ENCODE assay signal across 26 cellular contexts in genomic region chr11:17563961-17564686, GRCh38. TPM values are rescaled to one million over a fixed set of nuclear protein-coding genes. Genes with fewer than 3 reads are reported as not detected.
DNase-seq lines count a peak whose midpoint lies in the region; ATAC-seq and TF ChIP-seq lines count a peak whose summit lies in the region.
"Had no signal": no experiment of that assay in that cellular context is flagged by ENCODE, and none has a peak within 500 bp of the region (broad histone marks: within the 10 kb centered on the region; RNA-seq: fewer than 3 reads in every experiment).

No MANE protein-coding gene starts in this region.

- H3K23ac ChIP-seq in mesenchymal stem cell (ENCODE audit: low read length in 2 of 2), result no peak overlapping the region

- intact Hi-C loops in cardiac septum (cut with DNase I), result no loop called here
- intact Hi-C loops in left cardiac atrium (cut with DNase I), result no loop called here
- intact Hi-C loops in colonic mucosa (cut with DNase I), result no loop called here

- H2AFZ ChIP-seq in mesenchymal stem cell (ENCODE audit: low read depth, low read length), result no peak overlapping the region
- H2AFZ ChIP-seq: GM23248 had no signal

- H2AK5ac ChIP-seq in mesenchymal stem cell (ENCODE audit: low read length, severe bottlenecking), result no peak overlapping the region

- no peak overlapping the region for H4K8ac ChIP-seq in mesenchymal stem cell (ENCODE audit: low read length)

- TF ChIP-seq CTCF in colonic mucosa (IDR thresholded peaks at IDR 0.05), result no peak
- TF ChIP-seq CTCF in type B pancreatic cell (conservative IDR thresholded peaks at IDR 0.05), result no peak

- no peak overlapping the region for H3K9ac ChIP-seq in colonic mucosa (ENCODE audit: low read depth in 2 of 2, low read length in 2 of 2)
- no peak overlapping the region for H3K9ac ChIP-seq in mesenchymal stem cell (ENCODE audit: low read length)
- H3K9ac ChIP-seq: BLaER1 treated with 17β-estradiol and CSF1 and Interleukin-3, amounts not matched to agents 10 nM and 100 nM; GM23248 had no signal

- no peak overlapping the region for H2BK120ac ChIP-seq in mesenchymal stem cell (ENCODE audit: low read depth, low read length)

- H2BK12ac ChIP-seq in mesenchymal stem cell (ENCODE audit: low read length in 2 of 2), result no peak overlapping the region

- no peaks in the 10 kb centered on the region for H3K36me3 Mint-ChIP-seq in type B pancreatic cell

- ATAC-seq in left cardiac atrium, result no peak
- ATAC-seq in HG03460 (IDR thresholded peaks at IDR 0.05; ENCODE audit: unreplicated experiment), result no peak

- H3K4me3 Mint-ChIP-seq in type B pancreatic cell, result no peak overlapping the region
- H3K4me3 Mint-ChIP-seq: CD4-positive, alpha-beta T cell had no signal

- no peak overlapping the region for H3K4me2 ChIP-seq in mesenchymal stem cell (ENCODE audit: low read length, poor library complexity, severe bottlenecking)
- H3K4me2 ChIP-seq: BLaER1 treated with 17β-estradiol and CSF1 and Interleukin-3, amounts not matched to agents 10 nM and 100 nM had no signal

- peaks cover 15% of the 10 kb centered on the region for H3K27me3 Mint-ChIP-seq in type B pancreatic cell

- no peak overlapping the region for H4K91ac ChIP-seq in mesenchymal stem cell (ENCODE audit: low read length)

- WGBS in mesenchymal stem cell, result 86% methylated on average over 4 of the region's 4 CpGs

- H3K4me1 ChIP-seq in colonic mucosa, result no peaks in the 10 kb centered on the region
- H3K4me1 ChIP-seq in mesenchymal stem cell (ENCODE audit: control insufficient read depth, insufficient read depth, low read depth, low read length), result no peaks in the 10 kb centered on the region

- no peak overlapping the region for H2BK5ac ChIP-seq in mesenchymal stem cell (ENCODE audit: low read depth, low read length, poor library complexity, severe bottlenecking)

- H3K27ac Mint-ChIP-seq in type B pancreatic cell, result no peak overlapping the region
- H3K27ac Mint-ChIP-seq: CD4-positive, alpha-beta T cell had no signal

- H3K9me3 ChIP-seq in colonic mucosa (no peaks in the 10 kb centered on the region), mesenchymal stem cell (ENCODE audit: control insufficient read depth, low read length) (no peaks in the 10 kb centered on the region)
- H3K9me3 ChIP-seq: BLaER1 treated with 17β-estradiol and CSF1 and Interleukin-3, amounts not matched to agents 10 nM and 100 nM had no signal

- no peak overlapping the region for H3K4ac ChIP-seq in mesenchymal stem cell (ENCODE audit: low read depth in 1 of 2, low read length in 2 of 2)

- no peak overlapping the region for H3K27ac ChIP-seq in colonic mucosa
- no peak overlapping the region for H3K27ac ChIP-seq in mesenchymal stem cell (ENCODE audit: low read length, poor library complexity, severe bottlenecking)
- H3K27ac ChIP-seq: BLaER1 treated with 17β-estradiol and CSF1 and Interleukin-3, amounts not matched to agents 10 nM and 100 nM; GM23248; RWPE1 had no signal

- peak; percentile 41 for DNase-seq in cardiac septum (ENCODE audit: low spot score)
- DNase-seq in left cardiac atrium, result no peak
- peak; percentile 14 for DNase-seq in colonic mucosa
- DNase-seq in mesenteric fat pad (ENCODE audit: low spot score), result peak; percentile 65
- DNase-seq in type B pancreatic cell (ENCODE audit: extremely low spot score, unreplicated experiment), result peak; percentile 32
- no peak for DNase-seq in iPS-NIHi11 (ENCODE audit: low spot score)
- no peak for DNase-seq in mesenchymal stem cell
- DNase-seq: CD4-positive, alpha-beta T cell; NCI-H1092; NCI-H1417 treated with DMSO at 0.1 percent for 48 hours; NCI-H1694 treated with DMSO at 0.1 percent for 48 hours; NCI-H2081; NCI-H2227 treated with DMSO at 0.1 percent for 48 hours; NCI-H526 treated with DMSO at 0.1 percent for 48 hours; SIG-M5 had no signal

- H3K36me3 ChIP-seq in colonic mucosa, result no peaks in the 10 kb centered on the region
- H3K36me3 ChIP-seq in mesenchymal stem cell (ENCODE audit: control insufficient read depth in 1 of 2, insufficient read depth in 2 of 2, low read depth in 1 of 2, low read length in 2 of 2), result no peaks in the 10 kb centered on the region
- H3K36me3 ChIP-seq: BLaER1 treated with 17β-estradiol and CSF1 and Interleukin-3, amounts not matched to agents 10 nM and 100 nM had no signal

- H3K27me3 ChIP-seq in colonic mucosa (no peaks in the 10 kb centered on the region), mesenchymal stem cell (ENCODE audit: control insufficient read depth in 1 of 2, insufficient read depth in 1 of 2, low read length in 2 of 2) (peaks cover 11 to 41% of the 10 kb centered on the region in 2 experiments)
- H3K27me3 ChIP-seq: BLaER1 treated with 17β-estradiol and CSF1 and Interleukin-3, amounts not matched to agents 10 nM and 100 nM had no signal

- peaks cover 5% of the 10 kb centered on the region for H3K4me1 Mint-ChIP-seq in type B pancreatic cell (ENCODE audit: unreplicated experiment)

- H3K14ac ChIP-seq in mesenchymal stem cell (ENCODE audit: low read length in 2 of 2), result no peak overlapping the region

- no peaks in the 10 kb centered on the region for H3K79me1 ChIP-seq in mesenchymal stem cell (replicated peaks; ENCODE audit: low read length, poor library complexity, severe bottlenecking)

- no peaks in the 10 kb centered on the region for H3K9me3 Mint-ChIP-seq in type B pancreatic cell
- H3K9me3 Mint-ChIP-seq: CD4-positive, alpha-beta T cell had no signal

- H3K18ac ChIP-seq in mesenchymal stem cell (ENCODE audit: low read depth in 1 of 2, low read length in 2 of 2), result no peak overlapping the region

- H3K4me3 ChIP-seq in colonic mucosa (no peak overlapping the region), mesenchymal stem cell (ENCODE audit: insufficient read depth in 1 of 2, low read depth in 1 of 2, low read length in 2 of 2) (no peak overlapping the region)
- H3K4me3 ChIP-seq: BLaER1 treated with 17β-estradiol and CSF1 and Interleukin-3, amounts not matched to agents 10 nM and 100 nM; GM23248 had no signal

- no peak overlapping the region for H2BK15ac ChIP-seq in mesenchymal stem cell (ENCODE audit: low read depth, poor library complexity, severe bottlenecking)

RNA-seq across cellular contexts. Expression of gene OTOG, which starts 17.1 kb away (rescaled TPM):
- total RNA-seq in cardiac septum, result not detected
- total RNA-seq in left cardiac atrium, result not detected
- total RNA-seq in colonic mucosa, result not detected
- not detected for total RNA-seq in mesenteric fat pad
- total RNA-seq in type B pancreatic cell (ENCODE audit: low replicate concordance), result 0.21 and 1.5 TPM in 2 replicates
- not detected for polyA plus RNA-seq in mesenchymal stem cell (2013, experiment 1 of 2)
- not detected for polyA plus RNA-seq in mesenchymal stem cell (2013, experiment 2 of 2)
- total RNA-seq: CD4-positive, alpha-beta T cell; Daoy; G401; GM23248; HepG2; HT1080; NCI-H460; OCI-LY7 had no signal
- polyA plus RNA-seq: AG04450, GM23248, HepG2 had no signal

RNA-seq across cellular contexts. Expression of gene USH1C, which starts 19.9 kb away (rescaled TPM):
- total RNA-seq in cardiac septum, result not detected
- total RNA-seq in left cardiac atrium, result under 1 TPM in 1 of 2 donors, not detected in 1; 0.88 TPM
- total RNA-seq in colonic mucosa, result 100 to 1,000 TPM; 143 to 161 TPM
- total RNA-seq in mesenteric fat pad, result 0.19 TPM
- 21.8 and 30.0 TPM in 2 replicates for total RNA-seq in type B pancreatic cell (ENCODE audit: low replicate concordance)
- not detected for polyA plus RNA-seq in mesenchymal stem cell (2013, experiment 1 of 2)
- not detected for polyA plus RNA-seq in mesenchymal stem cell (2013, experiment 2 of 2)
- total RNA-seq: CD4-positive, alpha-beta T cell; Daoy; G401; GM23248; HepG2; HT1080; OCI-LY7 had no signal
- polyA plus RNA-seq: AG04450, GM23248, HepG2 had no signal

Comparison
In these comparisons a context has a peak if more than half of its experiments do, and no peak if none do; other contexts are left out.
1. DNase-seq: peak in cardiac septum (single experiment), colonic mucosa (single experiment), mesenteric fat pad (single experiment) and type B pancreatic cell (single experiment); none in left cardiac atrium (single experiment), iPS-NIHi11 (single experiment) and mesenchymal stem cell (single experiment).
2. RNA of gene USH1C, which starts 19.9 kb away (total RNA-seq): 143 to 161 TPM in colonic mucosa and 21.8 to 30.0 TPM in type B pancreatic cell; 0.88 TPM in left cardiac atrium, not detected in cardiac septum (single experiment) and 0.19 TPM in mesenteric fat pad (single experiment); every median in the first group is over 10 times any median in the second.